Comparison of ENCODE assay signal across 8 cellular contexts in the genomic region with DNA sequence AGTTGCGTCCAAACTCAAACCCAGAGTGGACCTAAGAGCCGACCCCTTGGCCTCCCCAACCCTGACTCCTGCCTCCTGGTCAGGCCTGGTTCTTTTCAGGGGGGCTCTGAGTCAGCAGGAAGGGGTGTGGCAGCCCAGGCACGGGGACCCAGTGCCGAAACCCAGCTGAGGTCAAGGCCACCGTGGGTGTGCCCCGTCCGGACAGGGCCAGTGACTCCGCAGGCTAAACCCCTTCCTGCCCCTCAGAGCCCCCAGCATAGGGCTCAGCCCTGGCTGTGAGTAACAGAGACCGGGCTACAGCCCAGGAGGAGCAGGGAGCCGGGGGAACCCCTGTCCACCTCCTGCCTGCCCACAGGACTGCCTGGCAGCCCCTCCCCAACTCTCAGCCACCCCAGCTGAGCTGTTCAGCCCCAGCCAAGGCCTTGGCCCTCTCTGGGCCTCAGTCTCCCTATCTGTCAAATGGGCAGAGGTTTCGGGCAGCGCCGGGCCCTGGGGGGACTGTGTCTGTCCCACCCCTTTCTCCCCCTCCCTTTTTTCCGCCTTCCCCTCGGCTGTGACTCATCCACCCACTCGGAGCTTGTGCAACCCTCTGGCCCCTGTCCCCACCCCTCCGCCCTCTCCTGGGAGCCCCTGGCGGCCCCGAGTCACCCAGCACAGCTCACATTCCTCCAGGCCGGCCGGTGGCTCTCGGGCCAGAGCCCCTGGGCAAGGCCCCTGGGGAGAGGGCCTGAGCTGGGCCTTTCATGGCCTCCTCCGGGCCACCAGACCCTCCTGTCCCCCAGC. TPM values are rescaled to one million over a fixed set of nuclear protein-coding genes. Genes with fewer than 3 reads are reported as not detected.
DNase-seq lines count a peak whose midpoint lies in the region; ATAC-seq, FAIRE-seq and TF ChIP-seq lines count a peak whose summit lies in the region.

No MANE protein-coding gene starts in this region.

- 17 to 21% methylated on average over 20 to 23 of the region's 23 CpGs for WGBS in tibial nerve, 2 donors

- peaks cover 6 to 39% (median 10%) of the 10 kb centered on the region in 3 donors for H3K36me3 Mint-ChIP-seq in naive thymus-derived CD8-positive, alpha-beta T cell

- peak overlapping the region; percentile 21 for H3K4me3 ChIP-seq in epithelial cell of proximal tubule (ENCODE audit: low read depth, low read length)
- H3K4me3 ChIP-seq in tibial nerve = peak overlapping the region; percentile 3 to 100 (median 42)

- H3K9me3 ChIP-seq in tibial nerve = no peaks in the 10 kb centered on the region

- TF ChIP-seq CTCF in epithelial cell of proximal tubule (conservative IDR thresholded peaks at IDR 0.05; ENCODE audit: low read depth, low read length) (peak; percentile 27), tibial nerve (IDR thresholded peaks at IDR 0.05) (peak in 3 of 5 experiments; percentile 7 to 40 (median 15))

- H3K9me3 Mint-ChIP-seq in naive thymus-derived CD8-positive, alpha-beta T cell = no peaks in the 10 kb centered on the region

- H3K4me1 Mint-ChIP-seq in naive thymus-derived CD8-positive, alpha-beta T cell = peaks cover 14 to 53% (median 42%) of the 10 kb centered on the region in 4 donors

- TF ChIP-seq POLR2A in tibial nerve (IDR thresholded peaks at IDR 0.05) = peak in 1 of 2 donors; percentile 32
- TF ChIP-seq POLR2A in GM12892 (IDR thresholded peaks at IDR 0.05; ENCODE audit: low read depth, low read length) = no peak

- ATAC-seq in naive thymus-derived CD8-positive, alpha-beta T cell = peak; percentile 8 to 13

- no peak for FAIRE-seq in GM12892 (lab: Jason Lieb, UNC)

- peak in 1 of 2 donors; percentile 83 for TF ChIP-seq EP300 in tibial nerve (IDR thresholded peaks at IDR 0.05)

- peak overlapping the region; percentile 88 to 100 (median 98) for H3K27ac ChIP-seq in tibial nerve

- peak overlapping the region in 8 of 10 donors; percentile 56 to 92 (median 82) for H3K27ac Mint-ChIP-seq in naive thymus-derived CD8-positive, alpha-beta T cell

- no peaks in the 10 kb centered on the region for H3K27me3 Mint-ChIP-seq in naive thymus-derived CD8-positive, alpha-beta T cell

- no peaks in the 10 kb centered on the region for H3K27me3 ChIP-seq in tibial nerve

- peak; percentile 68 for DNase-seq in HT1080 (ENCODE audit: low read depth)
- peak; percentile 43 to 56 for DNase-seq in activated CD4-positive, alpha-beta T cell treated with anti-CD3 and anti-CD28 coated beads, Interleukin-2, amount 50 U/mL, for 4 hours
- peak; percentile 19 for DNase-seq in epithelial cell of proximal tubule (ENCODE audit: low read depth)
- peak in 1 of 10 donors; percentile 36 for DNase-seq in naive thymus-derived CD8-positive, alpha-beta T cell
- peak; percentile 80 to 87 for DNase-seq in tibial nerve (ENCODE audit: low spot score in 2 of 2)
- no peak for DNase-seq in amniotic stem cell (lab: John Stamatoyannopoulos, UW)
- no peak for DNase-seq in GM12892 (ENCODE audit: insufficient read length)
- no peak for DNase-seq in NCI-H345 (lab: John Stamatoyannopoulos, UW)

- H3K4me3 Mint-ChIP-seq in naive thymus-derived CD8-positive, alpha-beta T cell = peak overlapping the region in 5 of 10 donors; percentile 24 to 66 (median 45)

- peaks cover 12 to 32% (median 16%) of the 10 kb centered on the region in 3 donors for H3K36me3 ChIP-seq in tibial nerve

- H3K4me1 ChIP-seq in tibial nerve = peaks cover 0 to 97% (median 64%) of the 10 kb centered on the region in 4 donors

- POLR2A ChIA-PET in naive thymus-derived CD8-positive, alpha-beta T cell (lab: Charles Lee) = interaction anchor here (0.5 to 1.4 kb wide), 7 partner anchors 13 to 1616 kb away, joined by 3 to 6 read pairs (median 4); no protein-coding TSS in a partner anchor

RNA-seq across cellular contexts. Expression of a gene that starts 8.6 kb away (rescaled TPM):
- total RNA-seq in HT1080 (2014; rRNA removed; shearing (Covaris generic)) = 8.8 and 17.2 TPM in 2 replicates
- 26.6 and 30.2 TPM in 2 replicates for polyA plus RNA-seq in HT1080 (2015; cell fraction: cytosol; rRNA removed)
- polyA plus RNA-seq in HT1080 (2015; cell fraction: nucleus; rRNA removed) = 27.9 TPM in 2 replicates
- total RNA-seq in epithelial cell of proximal tubule = 22.1 and 28.1 TPM in 2 replicates
- total RNA-seq in naive thymus-derived CD8-positive, alpha-beta T cell = 10 to 100 TPM; 59.9 TPM
- 10 to 100 TPM; 31.3 to 52.2 (median 31.5) TPM for polyA plus RNA-seq in naive thymus-derived CD8-positive, alpha-beta T cell
- 10 to 100 TPM; 64.9 to 97.7 (median 86.7) TPM for total RNA-seq in tibial nerve
- 3.1 TPM for polyA plus RNA-seq in GM12892 (2012; ENCODE audit: missing spikeins)

RNA-seq across cellular contexts. Expression of a gene that starts 50.6 kb away (rescaled TPM):
- total RNA-seq in HT1080 (2014; rRNA removed; shearing (Covaris generic)) = 15.1 and 20.0 TPM in 2 replicates
- polyA plus RNA-seq in HT1080 (2015; cell fraction: cytosol; rRNA removed) = 14.0 and 16.5 TPM in 2 replicates
- 17.7 and 20.5 TPM in 2 replicates for polyA plus RNA-seq in HT1080 (2015; cell fraction: nucleus; rRNA removed)
- total RNA-seq in epithelial cell of proximal tubule (26.7 and 31.5 TPM in 2 replicates), tibial nerve (10 to 100 TPM; 23.0 to 32.4 (median 26.3) TPM)
- 10 to 100 TPM; 34.4 to 34.9 TPM for total RNA-seq in naive thymus-derived CD8-positive, alpha-beta T cell
- polyA plus RNA-seq in naive thymus-derived CD8-positive, alpha-beta T cell = 1 to 10 TPM; 3.2 to 4.9 (median 4.5) TPM
- 11.3 TPM for polyA plus RNA-seq in GM12892 (2012; ENCODE audit: missing spikeins)

Comparison
In these comparisons a context has a peak if more than half of its experiments do, and no peak if none do; other contexts are left out.
1. DNase-seq: peak in HT1080 (single experiment), activated CD4-positive, alpha-beta T cell treated with anti-CD3 and anti-CD28 coated beads, Interleukin-2, amount 50 U/mL, for 4 hours (2 of 2), epithelial cell of proximal tubule (single experiment) and tibial nerve (2 of 2); none in amniotic stem cell (single experiment), GM12892 (single experiment) and NCI-H345 (single experiment).